Comparison of ENCODE assay signal across 8 cellular contexts in genomic region chr5:1008451-1009358, GRCh38. TPM values are rescaled to one million over a fixed set of nuclear protein-coding genes. Genes with fewer than 3 reads are reported as not detected.
DNase-seq lines count a peak whose midpoint lies in the region; ATAC-seq and TF ChIP-seq lines count a peak whose summit lies in the region.

Gene NKD2, plus strand, starts transcription at chr5:1008802. Its CDS starts 256 bp downstream, at chr5:1009058.

- H3K27me3 Mint-ChIP-seq in CD14-positive monocyte (ENCODE audit: low read depth in 3 of 3), result peaks cover 54 to 78% (median 65%) of the 10 kb centered on the region in 3 donors

- intact Hi-C loops in CD14-positive monocyte (cut with micrococcal nuclease), result no loop called here

- H3K9me3 Mint-ChIP-seq in CD14-positive monocyte, result peaks cover 0 to 17% (median 4%) of the 10 kb centered on the region in 7 donors

- peak; percentile 26 for TF ChIP-seq CTCF in CD14-positive monocyte (IDR thresholded peaks at IDR 0.05)
- TF ChIP-seq CTCF in astrocyte of the cerebellum (IDR thresholded peaks at IDR 0.05; ENCODE audit: low read depth, low read length, missing control alignments), result peak; percentile 49

- no peaks in the 10 kb centered on the region for H3K36me3 Mint-ChIP-seq in CD14-positive monocyte

- peak within 1 kb of the TSS; percentile 28 for H3K4me3 ChIP-seq in astrocyte of the cerebellum (ENCODE audit: low read depth, low read length)

- H3K4me3 Mint-ChIP-seq in CD14-positive monocyte, result peak within 1 kb of the TSS in 1 of 2 donors; percentile 85

- DNase-seq in CD14-positive monocyte (ENCODE audit: low spot score) (peak; percentile 33), OCI-M1 (lab: John Stamatoyannopoulos, UW) (peak; percentile 55), astrocyte of the cerebellum (ENCODE audit: low read depth) (no peak), iPS-NIHi7 (ENCODE audit: extremely low spot score) (peak; percentile 88)
- peak; percentile 30 for DNase-seq in stimulated activated CD8-positive, alpha-beta memory T cell treated with anti-CD3 and anti-CD28 coated beads, Interleukin-15, amount 100 ng/mL, for 24 hours (ENCODE audit: low read depth)

- H3K27ac Mint-ChIP-seq in CD14-positive monocyte, result no peak within 1 kb of the TSS

- in situ Hi-C loops in astrocyte of the cerebellum (cut with HindIII; ENCODE audit: low sequenced_read_pairs), result no loop called here

- ATAC-seq in GM21529 (IDR thresholded peaks at IDR 0.05; ENCODE audit: unreplicated experiment), result peak; percentile 47
- ATAC-seq in HG03342 (IDR thresholded peaks at IDR 0.05; ENCODE audit: unreplicated experiment), result no peak
- ATAC-seq in GM19023 (IDR thresholded peaks at IDR 0.05; ENCODE audit: unreplicated experiment), result no peak

- peaks cover 2% of the 10 kb centered on the region for H3K4me1 Mint-ChIP-seq in CD14-positive monocyte

RNA-seq across cellular contexts. Expression of gene NKD2, which starts in this region (rescaled TPM):
- not detected for polyA plus RNA-seq in CD14-positive monocyte

Comparison
In these comparisons a context has a peak if more than half of its experiments do, and no peak if none do; other contexts are left out.
1. Peak in DNase-seq in CD14-positive monocyte; RNA of the gene not detected or under 1 TPM.